Comparison of ENCODE assay signal across 8 cellular contexts in genomic region chr13:27450921-27451461, GRCh38. TPM values are rescaled to one million over a fixed set of nuclear protein-coding genes. Genes with fewer than 3 reads are reported as not detected.
DNase-seq lines count a peak whose midpoint lies in the region; ATAC-seq lines count a peak whose summit lies in the region.

No MANE protein-coding gene starts in this region.

- H3K4me3 ChIP-seq in ACC112 (ENCODE audit: low read depth, low read length) (peak overlapping the region; percentile 87), iPS-20b (ENCODE audit: low read length) (peak overlapping the region; percentile 74)

- H3K27ac ChIP-seq in ACC112 (ENCODE audit: low read depth, low read length) = peak overlapping the region; percentile 77
- peak overlapping the region; percentile 20 for H3K27ac ChIP-seq in iPS-20b (ENCODE audit: low read length)

- DNase-seq in HCEC 1CT (peak; percentile 61), SIG-M5 treated with dmso at 0.1 percent for 504 hours (lab: John Stamatoyannopoulos, UW; ENCODE audit: unreplicated experiment) (peak; percentile 67), T47D (ENCODE audit: low read depth in 1 of 2, low spot score in 1 of 2) (peak; percentile 48 to 79), sciatic nerve (ENCODE audit: low spot score) (peak; percentile 65), DMS153 treated with DMSO at 0.1 percent for 48 hours (lab: John Stamatoyannopoulos, UW; ENCODE audit: unreplicated experiment) (no peak), 8988T (no peak)

- H3K9me3 ChIP-seq in iPS-20b (ENCODE audit: insufficient read depth, low read depth, low read length) = no peaks in the 10 kb centered on the region

- H3K36me3 ChIP-seq in ACC112 (ENCODE audit: insufficient read depth, low read length) (no peaks in the 10 kb centered on the region), iPS-20b (ENCODE audit: insufficient read depth, low read depth, low read length) (no peaks in the 10 kb centered on the region)

- H3K4me1 ChIP-seq in ACC112 (ENCODE audit: control insufficient read depth, insufficient read depth, low read length, unreplicated experiment) (peaks cover 17% of the 10 kb centered on the region), iPS-20b (ENCODE audit: insufficient read depth, low read length) (peaks cover 10% of the 10 kb centered on the region; the same call in 1 of the 2 replicates)

- in situ Hi-C loops in T47D (cut with HindIII; ENCODE audit: low pct_unique_long_range_greater_than_20kb, low sequenced_read_pairs) = no loop called here

- H3K27me3 ChIP-seq in ACC112 (ENCODE audit: insufficient read depth, low read length) (no peaks in the 10 kb centered on the region), iPS-20b (ENCODE audit: insufficient read depth, low read length) (peaks cover 11% of the 10 kb centered on the region; the same call in 1 of the 2 replicates)

- H3K79me2 ChIP-seq in ACC112 (ENCODE audit: control insufficient read depth, insufficient read depth, low read length, unreplicated experiment) = peaks cover 22% of the 10 kb centered on the region

- peak overlapping the region; percentile 88 for H2AFZ ChIP-seq in ACC112 (ENCODE audit: low read length, unreplicated experiment)

- ATAC-seq in sciatic nerve = peak; percentile 55

- intact Hi-C loops in sciatic nerve (cut with DNase I) = no loop called here

- H3K9ac ChIP-seq in iPS-20b (ENCODE audit: low read depth, low read length) = peak overlapping the region; percentile 75; the same call in 1 of the 2 replicates

RNA-seq across cellular contexts. Expression of gene MTIF3, which starts 0.6 kb away (rescaled TPM):
- 45.5 TPM for total RNA-seq in sciatic nerve

RNA-seq across cellular contexts. Expression of gene GTF3A, which starts 26.6 kb away (rescaled TPM):
- 52.2 TPM for total RNA-seq in sciatic nerve

Comparison
In these comparisons a context has a peak if more than half of its experiments do, and no peak if none do; other contexts are left out.
1. DNase-seq: peak in HCEC 1CT (single experiment), SIG-M5 treated with dmso at 0.1 percent for 504 hours (single experiment), T47D (2 of 2) and sciatic nerve (single experiment); none in DMS153 treated with DMSO at 0.1 percent for 48 hours (single experiment) and 8988T (single experiment).